ENCODE assay signal across 8 cellular contexts in the genomic region with DNA sequence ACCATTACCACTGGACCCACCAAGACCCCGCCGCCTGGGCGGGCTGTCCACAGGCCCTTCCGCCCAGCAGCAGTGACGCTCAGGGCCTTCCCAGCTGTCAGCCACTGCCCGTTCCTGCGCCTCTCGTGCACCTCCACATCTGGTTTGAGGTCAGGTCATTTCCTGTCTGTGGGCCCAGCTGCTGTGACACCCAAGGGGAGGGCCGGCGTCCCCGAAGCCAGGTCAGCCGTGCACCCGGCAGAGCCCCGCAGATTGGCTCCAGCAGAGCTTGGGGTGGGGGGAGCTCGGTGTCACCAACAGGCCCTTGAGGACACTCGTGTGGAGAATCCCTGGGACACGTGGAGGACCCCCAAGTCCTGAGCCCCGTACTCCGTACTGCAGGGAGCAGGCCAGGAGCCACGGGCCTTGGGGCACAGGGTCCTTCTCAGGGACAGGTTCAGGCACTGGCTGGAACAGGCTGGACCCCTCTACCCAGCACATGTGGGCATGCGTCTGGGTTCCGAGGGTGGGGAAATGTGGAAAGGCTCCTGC. TPM values are rescaled to one million over a fixed set of nuclear protein-coding genes. Genes with fewer than 3 reads are reported as not detected.
DNase-seq lines count a peak whose midpoint lies in the region; ATAC-seq and TF ChIP-seq lines count a peak whose summit lies in the region.
"Had no signal": no experiment of that assay in that cellular context is flagged by ENCODE, and none has a peak within 500 bp of the region (broad histone marks: within the 10 kb centered on the region; RNA-seq: fewer than 3 reads in every experiment).

No MANE protein-coding gene starts in this region.

- DNase-seq in CD4-positive, CD25-positive, alpha-beta regulatory T cell, result peak in 1 of 3 donors; percentile 59
- DNase-seq in HCT116 (ENCODE audit: low read depth, low spot score), result no peak
- peak; percentile 43 for DNase-seq in choroid plexus epithelial cell (ENCODE audit: low read depth)
- DNase-seq in pons (ENCODE audit: low spot score), result no peak
- DNase-seq in stimulated activated CD4-positive, alpha-beta T cell treated with anti-CD3 and anti-CD28 coated beads, Interleukin-2, amount 100 ng/mL, for 48 hours, result no peak
- DNase-seq: uterus had no signal

- POLR2A ChIA-PET in HCT116 (lab: Charles Lee), result interaction anchor here (0.6 to 1.2 kb wide), 2 partner anchors 9 to 10 kb away, joined by 3 read pairs; partner anchors contain the start of gene CDK10

- no peak for TF ChIP-seq CTCF in HCT116 (IDR thresholded peaks at IDR 0.05 in 2 of 3, conservative IDR thresholded peaks at IDR 0.05 in 1 of 3; ENCODE audit: borderline replicate concordance in 1 of 3, insufficient read depth in 1 of 3, low read depth in 2 of 3, low read length in 2 of 3)
- no peak for TF ChIP-seq CTCF in choroid plexus epithelial cell (conservative IDR thresholded peaks at IDR 0.05; ENCODE audit: low read depth, low read length)

- H3K4me3 ChIP-seq in CD4-positive, CD25-positive, alpha-beta regulatory T cell (ENCODE audit: low read depth, low read length), result no peak overlapping the region
- H3K4me3 ChIP-seq in HCT116 (replicated peaks in 1 of 2; ENCODE audit: low read depth in 1 of 2, low read length in 2 of 2), result no peak overlapping the region
- H3K4me3 ChIP-seq in choroid plexus epithelial cell (ENCODE audit: low read depth, low read length), result no peak overlapping the region
- H3K4me3 ChIP-seq: neural progenitor cell, uterus had no signal

- peak overlapping the region in 2 of 3 donors; percentile 48 to 65 for H3K27ac Mint-ChIP-seq in CD4-positive, CD25-positive, alpha-beta regulatory T cell
- H3K27ac Mint-ChIP-seq: neural progenitor cell had no signal

- intact Hi-C loops in HCT116 (cut with micrococcal nuclease), result no loop called here

- peaks cover 7% of the 10 kb centered on the region for H3K36me3 Mint-ChIP-seq in CD4-positive, CD25-positive, alpha-beta regulatory T cell

- H3K9me3 ChIP-seq in CD4-positive, CD25-positive, alpha-beta regulatory T cell (ENCODE audit: control insufficient read depth in 2 of 2, low read length in 2 of 2), result no peaks in the 10 kb centered on the region
- no peaks in the 10 kb centered on the region for H3K9me3 ChIP-seq in HCT116 (ENCODE audit: control insufficient read depth in 1 of 2, insufficient read depth in 1 of 2, low read depth in 1 of 2, low read length in 2 of 2)
- H3K9me3 ChIP-seq: uterus had no signal

- H3K27ac ChIP-seq in CD4-positive, CD25-positive, alpha-beta regulatory T cell (ENCODE audit: insufficient read depth, low read length, poor library complexity, severe bottlenecking), result no peak overlapping the region
- peak overlapping the region; percentile 10; the same call in 1 of the 2 replicates for H3K27ac ChIP-seq in HCT116 (ENCODE audit: low read depth, low read length)
- H3K27ac ChIP-seq: neural progenitor cell, uterus had no signal

- H3K27me3 Mint-ChIP-seq in CD4-positive, CD25-positive, alpha-beta regulatory T cell, result no peaks in the 10 kb centered on the region

- H3K36me3 ChIP-seq in CD4-positive, CD25-positive, alpha-beta regulatory T cell (ENCODE audit: control insufficient read depth, insufficient read depth, low read length), result peaks cover 13% of the 10 kb centered on the region
- peaks cover 22 to 45% of the 10 kb centered on the region in 2 experiments; a peak in 3 of 4 replicates for H3K36me3 ChIP-seq in HCT116 (ENCODE audit: control insufficient read depth in 1 of 2, insufficient read depth in 2 of 2, low read length in 2 of 2)
- H3K36me3 ChIP-seq: neural progenitor cell, uterus had no signal

- peaks cover 3% of the 10 kb centered on the region; the same call in 1 of the 2 replicates for H4K20me1 ChIP-seq in HCT116 (ENCODE audit: insufficient read depth)

- no peak overlapping the region for H3K4me2 ChIP-seq in HCT116 (ENCODE audit: low read length)
- H3K4me2 ChIP-seq: neural progenitor cell had no signal

- CTCF ChIA-PET in HCT116 (lab: Charles Lee), result no interaction called here

- no peak for ATAC-seq in CD4-positive, CD25-positive, alpha-beta regulatory T cell (ENCODE audit: low read depth in 2 of 2)
- no peak for ATAC-seq in HCT116
- no peak for ATAC-seq in esophagus mucosa

- peaks cover 0 to 25% (median 3%) of the 10 kb centered on the region in 4 donors for H3K4me1 Mint-ChIP-seq in CD4-positive, CD25-positive, alpha-beta regulatory T cell

- TF ChIP-seq RAD21 in HCT116 (IDR thresholded peaks at IDR 0.05; ENCODE audit: low read depth), result no peak

- TF ChIP-seq POLR2A in HCT116 (IDR thresholded peaks at IDR 0.05; ENCODE audit: borderline replicate concordance, extremely low read depth, insufficient read depth, insufficient read length), result no peak

- BruUV-seq in HCT116 (replicated peaks; lab: Mats Ljungman, UMichigan), result no TSS peak

- no peak overlapping the region for H2AFZ ChIP-seq in HCT116 (ENCODE audit: low read depth, low read length, poor library complexity, severe bottlenecking)
- H2AFZ ChIP-seq: neural progenitor cell had no signal

- H3K9ac ChIP-seq in HCT116 (ENCODE audit: low read length), result no peak overlapping the region
- H3K9ac ChIP-seq: neural progenitor cell had no signal

- H3K4me3 Mint-ChIP-seq in CD4-positive, CD25-positive, alpha-beta regulatory T cell, result no peak overlapping the region
- H3K4me3 Mint-ChIP-seq: neural progenitor cell had no signal

- peaks cover 24% of the 10 kb centered on the region for H3K79me2 ChIP-seq in HCT116 (ENCODE audit: insufficient read depth, low read length)

- no peaks in the 10 kb centered on the region for H3K9me2 ChIP-seq in HCT116 (ENCODE audit: insufficient read depth)

- H3K4me1 ChIP-seq in CD4-positive, CD25-positive, alpha-beta regulatory T cell (ENCODE audit: control insufficient read depth, insufficient read depth, low read length, poor library complexity, severe bottlenecking), result peaks cover 33% of the 10 kb centered on the region
- H3K4me1 ChIP-seq in HCT116 (ENCODE audit: control insufficient read depth in 1 of 2, insufficient read depth in 2 of 2, low read length in 2 of 2), result peaks cover 10 to 20% of the 10 kb centered on the region in 2 experiments

- H3K27me3 ChIP-seq in CD4-positive, CD25-positive, alpha-beta regulatory T cell (ENCODE audit: control insufficient read depth, insufficient read depth, low read length), result no peaks in the 10 kb centered on the region
- H3K27me3 ChIP-seq in HCT116 (ENCODE audit: insufficient read depth, low read length), result no peaks in the 10 kb centered on the region
- H3K27me3 ChIP-seq: uterus had no signal

- RAD21 ChIA-PET in HCT116 (lab: Charles Lee; ENCODE audit: low non-redundant PET in 1 of 2, low total read pairs in 2 of 2, uncharacterized antibody in 2 of 2, unreplicated experiment in 2 of 2), result no interaction called here

- H3K9me3 Mint-ChIP-seq in CD4-positive, CD25-positive, alpha-beta regulatory T cell, result no peaks in the 10 kb centered on the region
- H3K9me3 Mint-ChIP-seq: neural progenitor cell had no signal

TF ChIP-seq in HCT116, 20 proteins besides CTCF, POLR2A, EP300 and RAD21 (continues in another document):
- TF ChIP-seq JUND (IDR thresholded peaks at IDR 0.05), result no peak
- TF ChIP-seq MAX (IDR thresholded peaks at IDR 0.05), result no peak
- no peak for TF ChIP-seq CBX3 (IDR thresholded peaks at IDR 0.05; ENCODE audit: low read depth)
- TF ChIP-seq, protein P1, sequence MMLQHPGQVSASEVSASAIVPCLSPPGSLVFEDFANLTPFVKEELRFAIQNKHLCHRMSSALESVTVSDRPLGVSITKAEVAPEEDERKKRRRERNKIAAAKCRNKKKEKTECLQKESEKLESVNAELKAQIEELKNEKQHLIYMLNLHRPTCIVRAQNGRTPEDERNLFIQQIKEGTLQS (IDR thresholded peaks at IDR 0.05), result no peak
- TF ChIP-seq TCF7L2 (IDR thresholded peaks at IDR 0.05; ENCODE audit: borderline replicate concordance, extremely low read depth, insufficient read depth, insufficient read length), result no peak
- TF ChIP-seq EGR1 (IDR thresholded peaks at IDR 0.05; ENCODE audit: low read depth), result no peak
- no peak for TF ChIP-seq EZH2 (IDR thresholded peaks at IDR 0.05)
- no peak for TF ChIP-seq ZFX (IDR thresholded peaks at IDR 0.05)
- TF ChIP-seq FOSL1 (IDR thresholded peaks at IDR 0.05; ENCODE audit: low read depth), result no peak
- TF ChIP-seq CEBPB (IDR thresholded peaks at IDR 0.05; ENCODE audit: low read depth), result no peak
- no peak for TF ChIP-seq ZNF274 (IDR thresholded peaks at IDR 0.05; ENCODE audit: low read depth, low read length)
- no peak for TF ChIP-seq YY1 (IDR thresholded peaks at IDR 0.05; ENCODE audit: extremely low read depth, insufficient replicate concordance, low read depth, low read length)
- no peak for TF ChIP-seq SIN3A (IDR thresholded peaks at IDR 0.05; ENCODE audit: low read depth)

RNA-seq across cellular contexts. Expression of gene SPATA2L, which starts 4.8 kb away (rescaled TPM):
- total RNA-seq in CD4-positive, CD25-positive, alpha-beta regulatory T cell, result 15.6 TPM
- polyA plus RNA-seq in CD4-positive, CD25-positive, alpha-beta regulatory T cell, result 1 to 10 TPM; 5.6 to 8.8 (median 8.1) TPM
- total RNA-seq in HCT116 (2021; ENCODE audit: unreplicated experiment) (50.5 TPM), esophagus mucosa (6.0 TPM)
- polyA plus RNA-seq in HCT116 (2012), result 31.9 and 37.5 TPM in 2 replicates

RNA-seq across cellular contexts. Expression of gene CDK10, which starts 10.2 kb away (rescaled TPM):
- total RNA-seq in CD4-positive, CD25-positive, alpha-beta regulatory T cell, result 97.5 TPM
- 10 to 100 TPM; 20.5 to 28.0 (median 22.8) TPM for polyA plus RNA-seq in CD4-positive, CD25-positive, alpha-beta regulatory T cell
- total RNA-seq in HCT116 (2021; ENCODE audit: unreplicated experiment) (165 TPM), esophagus mucosa (37.3 TPM)
- polyA plus RNA-seq in HCT116 (2012), result 180 and 191 TPM in 2 replicates

RNA-seq across cellular contexts. Expression of gene VPS9D1, which starts 24.0 kb away (rescaled TPM):
- 22.0 TPM for total RNA-seq in CD4-positive, CD25-positive, alpha-beta regulatory T cell
- polyA plus RNA-seq in CD4-positive, CD25-positive, alpha-beta regulatory T cell, result under 1 TPM; 0.13 to 0.41 (median 0.34) TPM
- total RNA-seq in HCT116 (2021; ENCODE audit: unreplicated experiment) (4.2 TPM), esophagus mucosa (21.0 TPM)
- polyA plus RNA-seq in HCT116 (2012), result 5.9 and 6.2 TPM in 2 replicates

RNA-seq across cellular contexts. Expression of gene ZNF276, which starts 24.7 kb away (rescaled TPM):
- 108 TPM for total RNA-seq in CD4-positive, CD25-positive, alpha-beta regulatory T cell
- 10 to 100 TPM; 15.5 to 20.9 (median 19.7) TPM for polyA plus RNA-seq in CD4-positive, CD25-positive, alpha-beta regulatory T cell
- total RNA-seq in HCT116 (2021; ENCODE audit: unreplicated experiment) (49.9 TPM), esophagus mucosa (22.0 TPM)
- polyA plus RNA-seq in HCT116 (2012), result 27.6 and 35.9 TPM in 2 replicates

RNA-seq across cellular contexts. Expression of gene SPATA33, which starts 39.0 kb away (rescaled TPM):
- total RNA-seq in CD4-positive, CD25-positive, alpha-beta regulatory T cell, result 7.1 TPM
- polyA plus RNA-seq in CD4-positive, CD25-positive, alpha-beta regulatory T cell, result 1 to 10 TPM; 2.0 to 4.4 (median 3.0) TPM
- 24.9 TPM for total RNA-seq in HCT116 (2021; ENCODE audit: unreplicated experiment)
- polyA plus RNA-seq in HCT116 (2012), result 6.8 and 12.2 TPM in 2 replicates
- 3.9 TPM for total RNA-seq in esophagus mucosa
